Comparison of ENCODE assay signal across 8 cellular contexts in the genomic region with DNA sequence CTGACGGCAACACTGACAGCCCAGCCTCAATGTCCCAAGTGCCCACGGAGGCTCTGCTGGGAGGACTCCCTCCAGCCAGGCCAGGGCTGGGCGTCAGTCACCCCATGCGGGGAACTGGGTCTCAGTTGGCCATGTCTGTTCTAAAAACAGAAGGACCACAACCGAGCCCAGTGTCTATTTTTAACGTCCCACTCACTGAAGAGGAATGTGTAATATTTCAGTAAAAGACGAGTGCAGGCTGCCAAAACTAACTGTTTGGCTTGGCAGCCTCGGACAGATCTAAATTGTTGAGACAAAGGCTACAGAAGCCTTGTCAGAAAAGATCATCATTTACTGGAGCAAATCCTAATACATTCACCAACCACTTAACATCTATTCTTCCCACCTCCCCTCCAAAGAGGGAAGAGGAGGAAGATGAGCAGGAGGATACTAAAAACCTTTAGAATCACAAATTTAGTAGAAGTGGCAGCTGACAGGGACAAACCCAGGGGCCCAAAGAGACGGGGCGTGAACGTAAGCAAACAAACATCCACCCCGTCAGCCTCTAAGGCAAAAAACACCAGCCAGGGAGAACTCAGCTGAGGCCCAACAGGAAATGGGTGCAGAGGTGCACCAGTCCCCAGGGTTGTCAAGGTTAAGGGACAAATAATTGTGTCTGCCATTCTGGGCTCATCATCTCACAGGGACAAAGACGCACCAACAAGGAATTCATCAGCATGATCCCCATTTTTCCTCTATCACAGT. TPM values are rescaled to one million over a fixed set of nuclear protein-coding genes. Genes with fewer than 3 reads are reported as not detected.
DNase-seq lines count a peak whose midpoint lies in the region; ATAC-seq and TF ChIP-seq lines count a peak whose summit lies in the region.

No MANE protein-coding gene starts in this region.

- no TSS peak for BruUV-seq in mammary epithelial cell (replicated peaks; lab: Mats Ljungman, UMichigan)

- no peaks in the 10 kb centered on the region for H3K27me3 Mint-ChIP-seq in activated T-helper 1 cell treated with anti-CD3 and anti-CD28 coated beads, Interleukin-12 subunit alpha, Interleukin-12 subunit beta, Interleukin-2, Interleukin-4 antibody, amounts not matched to agents 30 ng/mL and 10 ng/mL and 1 ng/mL, durations not matched to agents 14 hours and 24 hours and 36 hours (ENCODE audit: insufficient read depth)
- H3K27me3 Mint-ChIP-seq in stimulated activated naive CD8-positive, alpha-beta T cell treated with anti-CD3 and anti-CD28 coated beads, Interleukin-15, amount 100 ng/mL, for 72 hours, result no peaks in the 10 kb centered on the region

- WGBS in mammary epithelial cell (ENCODE audit: low coverage, missing lambda C conversion rate), result 17% methylated on average over 9 of the region's 13 CpGs
- WGBS in testis, 2 donors, result 42 to 54% methylated on average over 10 to 13 of the region's 13 CpGs

- H3K4me3 ChIP-seq in mammary epithelial cell (replicated peaks in 1 of 3; ENCODE audit: insufficient read depth in 1 of 3, low read depth in 2 of 3, low read length in 3 of 3) (no peak overlapping the region), testis (no peak overlapping the region)

- peak; percentile 75 for ATAC-seq in left lobe of liver
- no peak for ATAC-seq in stimulated activated naive CD8-positive, alpha-beta T cell treated with anti-CD3 and anti-CD28 coated beads, Interleukin-15, amount 100 ng/mL, for 72 hours

- peaks cover 14% of the 10 kb centered on the region for H3K4me1 ChIP-seq in mammary epithelial cell (ENCODE audit: insufficient read depth, low read length)
- H3K4me1 ChIP-seq in testis, result peaks cover 8% of the 10 kb centered on the region

- no peak for TF ChIP-seq POLR2A in testis (IDR thresholded peaks at IDR 0.05)

- H3K9me3 Mint-ChIP-seq in activated T-helper 1 cell treated with anti-CD3 and anti-CD28 coated beads, Interleukin-12 subunit alpha, Interleukin-12 subunit beta, Interleukin-2, Interleukin-4 antibody, amounts not matched to agents 30 ng/mL and 10 ng/mL and 1 ng/mL, durations not matched to agents 14 hours and 24 hours and 36 hours, result no peaks in the 10 kb centered on the region
- no peaks in the 10 kb centered on the region for H3K9me3 Mint-ChIP-seq in stimulated activated naive CD8-positive, alpha-beta T cell treated with anti-CD3 and anti-CD28 coated beads, Interleukin-15, amount 100 ng/mL, for 72 hours

- no peak overlapping the region for H3K27ac Mint-ChIP-seq in activated T-helper 1 cell treated with anti-CD3 and anti-CD28 coated beads, Interleukin-12 subunit alpha, Interleukin-12 subunit beta, Interleukin-2, Interleukin-4 antibody, amounts not matched to agents 30 ng/mL and 10 ng/mL and 1 ng/mL, durations not matched to agents 14 hours and 24 hours and 36 hours
- no peak overlapping the region for H3K27ac Mint-ChIP-seq in stimulated activated naive CD8-positive, alpha-beta T cell treated with anti-CD3 and anti-CD28 coated beads, Interleukin-15, amount 100 ng/mL, for 72 hours

- no peaks in the 10 kb centered on the region for H3K79me2 ChIP-seq in mammary epithelial cell (ENCODE audit: insufficient read depth, low read length)

- in situ Hi-C loops in mammary epithelial cell (cut with MboI; ENCODE audit: low sequenced_read_pairs in 2 of 2), result no loop called here

- no peak for TF ChIP-seq CTCF in mammary epithelial cell (conservative IDR thresholded peaks at IDR 0.05 in 1 of 2, IDR thresholded peaks at IDR 0.05 in 1 of 2; ENCODE audit: extremely low read depth in 1 of 2, insufficient read depth in 1 of 2, low read depth in 1 of 2, low read length in 2 of 2)
- no peak for TF ChIP-seq CTCF in testis (IDR thresholded peaks at IDR 0.05)

- H2AFZ ChIP-seq in mammary epithelial cell (ENCODE audit: low read depth, low read length), result no peak overlapping the region

- H3K27me3 ChIP-seq in mammary epithelial cell (ENCODE audit: insufficient read depth, low read length), result no peaks in the 10 kb centered on the region
- H3K27me3 ChIP-seq in testis, result no peaks in the 10 kb centered on the region

- H3K36me3 Mint-ChIP-seq in activated T-helper 1 cell treated with anti-CD3 and anti-CD28 coated beads, Interleukin-12 subunit alpha, Interleukin-12 subunit beta, Interleukin-2, Interleukin-4 antibody, amounts not matched to agents 30 ng/mL and 10 ng/mL and 1 ng/mL, durations not matched to agents 14 hours and 24 hours and 36 hours (ENCODE audit: low read depth), result peaks cover 2% of the 10 kb centered on the region

- H3K4me2 ChIP-seq in mammary epithelial cell (ENCODE audit: insufficient read depth, low read depth, low read length), result no peak overlapping the region

- dilution Hi-C loops in mammary epithelial cell (cut with HindIII; ENCODE audit: low sequenced_read_pairs), result no loop called here

- intact Hi-C loops in mammary epithelial cell (cut with micrococcal nuclease) (no loop called here), testis (cut with DNase I; ENCODE audit: low total_unique reads) (no loop called here)
- intact Hi-C loops in activated T-helper 1 cell treated with anti-CD3 and anti-CD28 coated beads, Interleukin-12 subunit alpha, Interleukin-12 subunit beta, Interleukin-2, Interleukin-4 antibody, amounts not matched to agents 30 ng/mL and 10 ng/mL and 1 ng/mL, durations not matched to agents 14 hours and 24 hours and 36 hours (cut with micrococcal nuclease), result no loop called here

- no peak overlapping the region for H3K9ac ChIP-seq in mammary epithelial cell (ENCODE audit: insufficient read depth, low read length)

- no peak overlapping the region for H3K4me3 Mint-ChIP-seq in activated T-helper 1 cell treated with anti-CD3 and anti-CD28 coated beads, Interleukin-12 subunit alpha, Interleukin-12 subunit beta, Interleukin-2, Interleukin-4 antibody, amounts not matched to agents 30 ng/mL and 10 ng/mL and 1 ng/mL, durations not matched to agents 14 hours and 24 hours and 36 hours
- H3K4me3 Mint-ChIP-seq in stimulated activated naive CD8-positive, alpha-beta T cell treated with anti-CD3 and anti-CD28 coated beads, Interleukin-15, amount 100 ng/mL, for 72 hours, result no peak overlapping the region

- H3K4me1 Mint-ChIP-seq in activated T-helper 1 cell treated with anti-CD3 and anti-CD28 coated beads, Interleukin-12 subunit alpha, Interleukin-12 subunit beta, Interleukin-2, Interleukin-4 antibody, amounts not matched to agents 30 ng/mL and 10 ng/mL and 1 ng/mL, durations not matched to agents 14 hours and 24 hours and 36 hours (ENCODE audit: low read depth), result no peaks in the 10 kb centered on the region
- H3K4me1 Mint-ChIP-seq in stimulated activated naive CD8-positive, alpha-beta T cell treated with anti-CD3 and anti-CD28 coated beads, Interleukin-15, amount 100 ng/mL, for 72 hours, result no peaks in the 10 kb centered on the region

- no peaks in the 10 kb centered on the region for H4K20me1 ChIP-seq in mammary epithelial cell (ENCODE audit: insufficient read depth, low read length)

- H3K9me3 ChIP-seq in mammary epithelial cell (replicated peaks; ENCODE audit: insufficient read depth, low read length), result no peaks in the 10 kb centered on the region
- H3K9me3 ChIP-seq in testis, result no peaks in the 10 kb centered on the region

- no peaks in the 10 kb centered on the region for H3K36me3 ChIP-seq in mammary epithelial cell (ENCODE audit: insufficient read depth, low read length)
- H3K36me3 ChIP-seq in testis (ENCODE audit: low read depth, missing control alignments), result no peaks in the 10 kb centered on the region

- H3K27ac ChIP-seq in mammary epithelial cell (ENCODE audit: insufficient read depth, low read depth, low read length), result no peak overlapping the region
- peak overlapping the region in 1 of 2 donors; percentile 31 for H3K27ac ChIP-seq in testis

- CTCF ChIA-PET in mammary epithelial cell (lab: Charles Lee; ENCODE audit: low non-redundant PET), result no interaction called here

- DNase-seq in HS-5 (ENCODE audit: low read depth), result peak; percentile 65
- peak; percentile 43 for DNase-seq in mammary epithelial cell
- DNase-seq in left lobe of liver (ENCODE audit: low spot score), result no peak
- peak; percentile 69 for DNase-seq in testis
- DNase-seq in activated T-helper 1 cell treated with anti-CD3 and anti-CD28 coated beads, Interleukin-12 subunit alpha, Interleukin-12 subunit beta, Interleukin-2, Interleukin-4 antibody, amounts not matched to agents 30 ng/mL and 10 ng/mL and 1 ng/mL, durations not matched to agents 14 hours and 24 hours and 36 hours (ENCODE audit: low spot score), result no peak
- DNase-seq in CD1c-positive myeloid dendritic cell (ENCODE audit: extremely low spot score), result no peak
- DNase-seq in T-helper 1 cell, result no peak
- DNase-seq in stimulated activated naive CD8-positive, alpha-beta T cell treated with anti-CD3 and anti-CD28 coated beads, Interleukin-15, amount 100 ng/mL, for 72 hours, result no peak

RNA-seq across cellular contexts. Expression of gene C1orf198, which starts 18.7 kb away (rescaled TPM):
- 10 to 100 TPM in 1 of 2 donors, 1 to 10 TPM in 1; 8.8 to 25.7 TPM for total RNA-seq in mammary epithelial cell
- polyA plus RNA-seq in mammary epithelial cell, result 6.7 TPM
- polyA minus RNA-seq in mammary epithelial cell, result 21.9 TPM
- total RNA-seq in left lobe of liver, result 4.6 TPM
- 10 to 100 TPM; 14.6 to 26.6 TPM for total RNA-seq in testis
- 20.2 TPM for polyA plus RNA-seq in testis (ENCODE audit: insufficient read depth, low read depth, low replicate concordance)
- 14.1 and 14.6 TPM in 2 replicates for total RNA-seq in activated T-helper 1 cell treated with anti-CD3 and anti-CD28 coated beads, Interleukin-12 subunit alpha, Interleukin-12 subunit beta, Interleukin-2, Interleukin-4 antibody, amounts not matched to agents 30 ng/mL and 10 ng/mL and 1 ng/mL, durations not matched to agents 14 hours and 24 hours and 36 hours

Comparison
In these comparisons a context has a peak if more than half of its experiments do, and no peak if none do; other contexts are left out.
1. DNase-seq: peak in HS-5 (single experiment), mammary epithelial cell (single experiment) and testis (single experiment); none in left lobe of liver (single experiment), activated T-helper 1 cell treated with anti-CD3 and anti-CD28 coated beads, Interleukin-12 subunit alpha, Interleukin-12 subunit beta, Interleukin-2, Interleukin-4 antibody, amounts not matched to agents 30 ng/mL and 10 ng/mL and 1 ng/mL, durations not matched to agents 14 hours and 24 hours and 36 hours (single experiment), CD1c-positive myeloid dendritic cell (single experiment), T-helper 1 cell (0 of 5) and stimulated activated naive CD8-positive, alpha-beta T cell treated with anti-CD3 and anti-CD28 coated beads, Interleukin-15, amount 100 ng/mL, for 72 hours (0 of 2).